26 cellular contexts compared by ENCODE assay signal in genomic region chr7:157657741-157658740, GRCh38.
DNase-seq lines count a peak whose midpoint lies in the region; ATAC-seq, FAIRE-seq and TF ChIP-seq lines count a peak whose summit lies in the region.
"Had no signal": no experiment of that assay in that cellular context is flagged by ENCODE, and none has a peak within 500 bp of the region (broad histone marks: within the 10 kb centered on the region; RNA-seq: fewer than 3 reads in every experiment).

No MANE protein-coding gene starts in this region.

- no peaks in the 10 kb centered on the region for H3K79me2 ChIP-seq in SK-N-SH (ENCODE audit: insufficient read depth)

- TF ChIP-seq EP300 in SK-N-SH (IDR thresholded peaks at IDR 0.05; ENCODE audit: borderline replicate concordance in 1 of 2, low read depth in 1 of 2, low read length in 1 of 2) (no peak), sigmoid colon (IDR thresholded peaks at IDR 0.05) (no peak)

- H3K9ac ChIP-seq in SK-N-SH, result no peak overlapping the region

- FAIRE-seq in HTR-8/SVneo (lab: Jason Lieb, UNC), result peak; percentile 99
- FAIRE-seq: A204.1, astrocyte, GM18507, islet of Langerhans had no signal

- H3K4me3 ChIP-seq in SK-N-SH (ENCODE audit: low read depth in 2 of 2, low read length in 1 of 2), result no peak overlapping the region
- no peak overlapping the region for H3K4me3 ChIP-seq in WERI-Rb-1 (ENCODE audit: low read depth, low read length)
- H3K4me3 ChIP-seq in sigmoid colon, result no peak overlapping the region
- H3K4me3 ChIP-seq in adrenal gland, result no peak overlapping the region
- H3K4me3 ChIP-seq: esophagus squamous epithelium, gastrocnemius medialis, tibial artery had no signal

- DNase-seq in SK-N-SH (peak; percentile 45), HTR-8/SVneo (ENCODE audit: insufficient read length, low spot score) (no peak), WERI-Rb-1 (peak; percentile 5), sigmoid colon (peak; percentile 34), adrenal gland (no peak), COLO668 (lab: John Stamatoyannopoulos, UW; ENCODE audit: unreplicated experiment) (no peak), amygdala (lab: John Stamatoyannopoulos, UW) (no peak)
- DNase-seq: activated CD4-positive, alpha-beta T cell treated with anti-CD3 and anti-CD28 coated beads for 1 hour; activated T-cell treated with anti-CD3 and anti-CD28 coated beads, Interleukin-2, amount 50 U/mL, for 72 hours; effector CD4-positive, alpha-beta T cell; esophagus squamous epithelium; gastrocnemius medialis; H9; hypothalamus; NCI-H1694 treated with DMSO at 0.1 percent for 48 hours; NCI-H526 treated with DMSO at 0.1 percent for 48 hours; stimulated activated CD4-positive, alpha-beta T cell treated with anti-CD3 and anti-CD28 coated beads, Interleukin-4, amount 100 ng/mL, for 24 hours had no signal

- TF ChIP-seq CTCF in SK-N-SH (IDR thresholded peaks at IDR 0.05) (no peak), WERI-Rb-1 (IDR thresholded peaks at IDR 0.05; ENCODE audit: low read depth, low read length) (no peak), sigmoid colon (IDR thresholded peaks at IDR 0.05) (no peak), adrenal gland (IDR thresholded peaks at IDR 0.05) (no peak)

- H3K27ac ChIP-seq in SK-N-SH (ENCODE audit: low read depth in 2 of 2, low read length in 1 of 2) (no peak overlapping the region), WERI-Rb-1 (no peak overlapping the region), sigmoid colon (no peak overlapping the region), adrenal gland (no peak overlapping the region)
- H3K27ac ChIP-seq: esophagus squamous epithelium, gastrocnemius medialis, HL-60, neutrophil, tibial artery had no signal

- no peak overlapping the region for H3K4me2 ChIP-seq in SK-N-SH

- H3K36me3 ChIP-seq in SK-N-SH (replicated peaks in 1 of 2; ENCODE audit: control insufficient read depth in 1 of 2, insufficient read depth in 2 of 2, low read length in 1 of 2) (peaks cover 0 to 4% of the 10 kb centered on the region in 2 experiments), WERI-Rb-1 (peaks cover 5% of the 10 kb centered on the region), sigmoid colon (no peaks in the 10 kb centered on the region), adrenal gland (replicated peaks in 1 of 2) (no peaks in the 10 kb centered on the region)
- H3K36me3 ChIP-seq: esophagus squamous epithelium, gastrocnemius medialis, neutrophil, tibial artery had no signal

- H3F3A ChIP-seq in SK-N-SH (replicated peaks; ENCODE audit: insufficient read depth), result no peaks in the 10 kb centered on the region

- H3K9me2 ChIP-seq in SK-N-SH, result no peaks in the 10 kb centered on the region

- POLR2A ChIA-PET in SK-N-SH (lab: Yijun Ruan, JAX), result no interaction called here

- TF ChIP-seq RAD21 in SK-N-SH (IDR thresholded peaks at IDR 0.05; ENCODE audit: low read length), result no peak

- H4K20me1 ChIP-seq in SK-N-SH (ENCODE audit: insufficient read depth), result no peaks in the 10 kb centered on the region

- intact Hi-C loops in sigmoid colon (cut with DNase I) (no loop called here), adrenal gland (cut with DNase I) (no loop called here)

- no peak; the same call in 2 of the 3 replicates for ATAC-seq in SK-N-SH treated with all-trans-retinoic acid at 6 μM for 48 hours
- ATAC-seq: activated naive CD4-positive, alpha-beta T cell treated with anti-CD3 and anti-CD28 coated beads, Interleukin-2, amount 50 U/mL, for 72 hours; activated T-cell treated with anti-CD3 and anti-CD28 coated beads, Interleukin-2, amount 50 U/mL, for 72 hours; gastrocnemius medialis had no signal

- CTCF ChIA-PET in SK-N-SH (lab: Yijun Ruan, JAX), result no interaction called here

- TF ChIP-seq POLR2A in sigmoid colon (IDR thresholded peaks at IDR 0.05) (no peak), adrenal gland (IDR thresholded peaks at IDR 0.05) (no peak)

- 85% methylated on average over 23 of the region's 29 CpGs for WGBS in SK-N-SH (ENCODE audit: low lambda C conversion rate)
- 82 to 83% methylated on average over 29 of the region's 29 CpGs for WGBS in sigmoid colon, 2 donors
- WGBS in adrenal gland, 4 donors, result 81 to 86% (median 84%) methylated on average over 20 to 29 of the region's 29 CpGs

- no peak overlapping the region for H2AFZ ChIP-seq in SK-N-SH (ENCODE audit: low read depth)

- no peaks in the 10 kb centered on the region for H3K9me3 ChIP-seq in SK-N-SH
- no peaks in the 10 kb centered on the region for H3K9me3 ChIP-seq in WERI-Rb-1 (ENCODE audit: severe bottlenecking)
- no peaks in the 10 kb centered on the region for H3K9me3 ChIP-seq in sigmoid colon
- H3K9me3 ChIP-seq in adrenal gland (replicated peaks in 1 of 3), result no peaks in the 10 kb centered on the region
- H3K9me3 ChIP-seq: esophagus squamous epithelium, gastrocnemius medialis, neutrophil, tibial artery had no signal

- H3K4me1 ChIP-seq in SK-N-SH (ENCODE audit: control insufficient read depth in 1 of 2, insufficient read depth in 2 of 2, low read depth in 1 of 2, low read length in 1 of 2) (peaks cover 0 to 4% of the 10 kb centered on the region in 2 experiments; a peak in 1 of 4 replicates), sigmoid colon (peaks cover 0 to 3% (median under 1%) of the 10 kb centered on the region in 4 donors), adrenal gland (replicated peaks in 1 of 2) (no peaks in the 10 kb centered on the region)
- H3K4me1 ChIP-seq: gastrocnemius medialis, tibial artery had no signal

- no peaks in the 10 kb centered on the region for H3K27me3 ChIP-seq in SK-N-SH (ENCODE audit: insufficient read depth)
- no peaks in the 10 kb centered on the region for H3K27me3 ChIP-seq in WERI-Rb-1 (ENCODE audit: insufficient read depth, low read depth, severe bottlenecking)
- peaks cover 0 to 13% (median 0%) of the 10 kb centered on the region in 3 donors for H3K27me3 ChIP-seq in sigmoid colon
- no peaks in the 10 kb centered on the region for H3K27me3 ChIP-seq in adrenal gland
- H3K27me3 ChIP-seq: neutrophil had no signal

TF ChIP-seq in SK-N-SH, 30 proteins besides CTCF, POLR2A, EP300 and RAD21:
- TF ChIP-seq EZH2phosphoT487 (IDR thresholded peaks at IDR 0.05; ENCODE audit: borderline replicate concordance, low read depth), result no peak

TF ChIP-seq in SK-N-SH treated with all-trans-retinoic acid at 6 μM for 48 hours, 23 proteins besides CTCF, POLR2A, EP300 and RAD21 (continues in another document):
- TF ChIP-seq PPARA (CRISPR knock-in tag; IDR thresholded peaks at IDR 0.05; ENCODE audit: borderline replicate concordance), result no peak
- TF ChIP-seq CSRNP3 (CRISPR knock-in tag; IDR thresholded peaks at IDR 0.05), result no peak
- no peak for TF ChIP-seq BACH2 (CRISPR knock-in tag; IDR thresholded peaks at IDR 0.05; ENCODE audit: borderline replicate concordance)
- no peak for TF ChIP-seq TSHZ2 (CRISPR knock-in tag; IDR thresholded peaks at IDR 0.05)
- TF ChIP-seq OSR1 (CRISPR knock-in tag; IDR thresholded peaks at IDR 0.05), result no peak
- no peak for TF ChIP-seq ZFP30 (CRISPR knock-in tag; IDR thresholded peaks at IDR 0.05)
- TF ChIP-seq ARNTL (CRISPR knock-in tag; IDR thresholded peaks at IDR 0.05; ENCODE audit: borderline replicate concordance, low read depth), result no peak
- TF ChIP-seq TOX (CRISPR knock-in tag; IDR thresholded peaks at IDR 0.05; ENCODE audit: borderline replicate concordance), result no peak
- TF ChIP-seq CREB5 (CRISPR knock-in tag; IDR thresholded peaks at IDR 0.05; ENCODE audit: low read depth), result no peak
- no peak for TF ChIP-seq ZNF8 (CRISPR knock-in tag; IDR thresholded peaks at IDR 0.05)
- TF ChIP-seq ZNF70 (CRISPR knock-in tag; IDR thresholded peaks at IDR 0.05), result no peak

Comparison
In these comparisons a context has a peak if more than half of its experiments do, and no peak if none do; other contexts are left out.
1. DNase-seq: peak in SK-N-SH (single experiment), WERI-Rb-1 (single experiment) and sigmoid colon (single experiment); none in HTR-8/SVneo (single experiment), adrenal gland (0 of 7), COLO668 (single experiment) and amygdala (0 of 56).